1 cellular context compared by ENCODE assay signal in genomic region chr18:55910328-55910727, GRCh38.
TF ChIP-seq lines count a peak whose summit lies in the region.

No MANE protein-coding gene starts in this region.

TF ChIP-seq in HepG2, 621 proteins besides CTCF, POLR2A, EP300 and RAD21 (continued from another document):
- TF ChIP-seq, protein P1, sequence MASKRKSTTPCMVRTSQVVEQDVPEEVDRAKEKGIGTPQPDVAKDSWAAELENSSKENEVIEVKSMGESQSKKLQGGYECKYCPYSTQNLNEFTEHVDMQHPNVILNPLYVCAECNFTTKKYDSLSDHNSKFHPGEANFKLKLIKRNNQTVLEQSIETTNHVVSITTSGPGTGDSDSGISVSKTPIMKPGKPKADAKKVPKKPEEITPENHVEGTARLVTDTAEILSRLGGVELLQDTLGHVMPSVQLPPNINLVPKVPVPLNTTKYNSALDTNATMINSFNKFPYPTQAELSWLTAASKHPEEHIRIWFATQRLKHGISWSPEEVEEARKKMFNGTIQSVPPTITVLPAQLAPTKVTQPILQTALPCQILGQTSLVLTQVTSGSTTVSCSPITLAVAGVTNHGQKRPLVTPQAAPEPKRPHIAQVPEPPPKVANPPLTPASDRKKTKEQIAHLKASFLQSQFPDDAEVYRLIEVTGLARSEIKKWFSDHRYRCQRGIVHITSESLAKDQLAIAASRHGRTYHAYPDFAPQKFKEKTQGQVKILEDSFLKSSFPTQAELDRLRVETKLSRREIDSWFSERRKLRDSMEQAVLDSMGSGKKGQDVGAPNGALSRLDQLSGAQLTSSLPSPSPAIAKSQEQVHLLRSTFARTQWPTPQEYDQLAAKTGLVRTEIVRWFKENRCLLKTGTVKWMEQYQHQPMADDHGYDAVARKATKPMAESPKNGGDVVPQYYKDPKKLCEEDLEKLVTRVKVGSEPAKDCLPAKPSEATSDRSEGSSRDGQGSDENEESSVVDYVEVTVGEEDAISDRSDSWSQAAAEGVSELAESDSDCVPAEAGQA (IDR thresholded peaks at IDR 0.05; ENCODE audit: low read depth) = no peak
- TF ChIP-seq, protein P1 (CRISPR knock-in tag; IDR thresholded peaks at IDR 0.05; ENCODE audit: borderline replicate concordance) = no peak
- TF ChIP-seq, protein P2, sequence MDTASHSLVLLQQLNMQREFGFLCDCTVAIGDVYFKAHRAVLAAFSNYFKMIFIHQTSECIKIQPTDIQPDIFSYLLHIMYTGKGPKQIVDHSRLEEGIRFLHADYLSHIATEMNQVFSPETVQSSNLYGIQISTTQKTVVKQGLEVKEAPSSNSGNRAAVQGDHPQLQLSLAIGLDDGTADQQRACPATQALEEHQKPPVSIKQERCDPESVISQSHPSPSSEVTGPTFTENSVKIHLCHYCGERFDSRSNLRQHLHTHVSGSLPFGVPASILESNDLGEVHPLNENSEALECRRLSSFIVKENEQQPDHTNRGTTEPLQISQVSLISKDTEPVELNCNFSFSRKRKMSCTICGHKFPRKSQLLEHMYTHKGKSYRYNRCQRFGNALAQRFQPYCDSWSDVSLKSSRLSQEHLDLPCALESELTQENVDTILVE (CRISPR knock-in tag; IDR thresholded peaks at IDR 0.05) = no peak
- TF ChIP-seq SRSF1 (optimal IDR thresholded peaks at IDR 0.05; ENCODE audit: low read depth, low read length) = no peak
- TF ChIP-seq STAT5B (CRISPR knock-in tag; IDR thresholded peaks at IDR 0.05) = no peak
- no peak for TF ChIP-seq NFIC (IDR thresholded peaks at IDR 0.05; ENCODE audit: low read length)
- no peak for TF ChIP-seq SMARCE1 (IDR thresholded peaks at IDR 0.05; ENCODE audit: borderline replicate concordance)
- no peak for TF ChIP-seq FIP1L1 (IDR thresholded peaks at IDR 0.05; ENCODE audit: borderline replicate concordance, insufficient read depth, low read depth, low read length)
- TF ChIP-seq, protein P3, sequence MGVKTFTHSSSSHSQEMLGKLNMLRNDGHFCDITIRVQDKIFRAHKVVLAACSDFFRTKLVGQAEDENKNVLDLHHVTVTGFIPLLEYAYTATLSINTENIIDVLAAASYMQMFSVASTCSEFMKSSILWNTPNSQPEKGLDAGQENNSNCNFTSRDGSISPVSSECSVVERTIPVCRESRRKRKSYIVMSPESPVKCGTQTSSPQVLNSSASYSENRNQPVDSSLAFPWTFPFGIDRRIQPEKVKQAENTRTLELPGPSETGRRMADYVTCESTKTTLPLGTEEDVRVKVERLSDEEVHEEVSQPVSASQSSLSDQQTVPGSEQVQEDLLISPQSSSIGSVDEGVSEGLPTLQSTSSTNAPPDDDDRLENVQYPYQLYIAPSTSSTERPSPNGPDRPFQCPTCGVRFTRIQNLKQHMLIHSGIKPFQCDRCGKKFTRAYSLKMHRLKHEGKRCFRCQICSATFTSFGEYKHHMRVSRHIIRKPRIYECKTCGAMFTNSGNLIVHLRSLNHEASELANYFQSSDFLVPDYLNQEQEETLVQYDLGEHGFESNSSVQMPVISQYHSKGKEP (CRISPR knock-in tag; IDR thresholded peaks at IDR 0.05) = no peak
- TF ChIP-seq ZNF609 (CRISPR knock-in tag; IDR thresholded peaks at IDR 0.05; ENCODE audit: borderline replicate concordance) = no peak
- no peak for TF ChIP-seq ZBTB33 (CRISPR knock-in tag; IDR thresholded peaks at IDR 0.05)
- TF ChIP-seq FOXJ3 (CRISPR knock-in tag; IDR thresholded peaks at IDR 0.05; ENCODE audit: borderline replicate concordance) = no peak
- no peak for TF ChIP-seq FOXK1 (CRISPR knock-in tag; IDR thresholded peaks at IDR 0.05; ENCODE audit: borderline replicate concordance, low read depth)
- TF ChIP-seq ZNF616 (CRISPR knock-in tag; IDR thresholded peaks at IDR 0.05; ENCODE audit: low read depth) = no peak
TF ChIP-seq in HepG2: peak in this region for 0.
